In the genomic region with DNA sequence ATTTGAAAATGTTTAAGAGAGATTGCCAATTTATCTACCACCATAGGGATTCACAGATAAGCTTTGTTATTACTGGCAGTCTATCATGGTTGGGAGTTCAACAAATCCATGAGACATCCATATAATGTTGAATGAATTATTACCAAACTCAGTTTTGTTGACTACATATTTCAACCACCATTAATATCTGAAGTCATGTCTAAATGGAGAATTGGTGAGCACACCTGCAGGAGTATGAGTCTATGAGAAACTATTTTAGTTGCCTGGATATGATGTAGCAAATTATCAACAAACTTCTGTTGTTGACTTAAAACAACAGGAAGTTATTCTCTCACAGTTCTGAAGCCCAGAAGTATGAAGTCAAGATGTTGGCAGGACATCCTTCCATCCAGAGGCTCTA, we compare ENCODE assay signal across 30 cellular contexts.
"Had no signal": no experiment of that assay in that cellular context is flagged by ENCODE, and none has a peak within 500 bp of the region (broad histone marks: within the 10 kb centered on the region; RNA-seq: fewer than 3 reads in every experiment).

No MANE protein-coding gene starts in this region.

- H3K27ac ChIP-seq: left lung, lower lobe of right lung, ovary, prostate gland, stomach, testis, thyroid gland, transverse colon, upper lobe of right lung had no signal

- H3K4me3 ChIP-seq: left lung, lower lobe of right lung, mucosa of descending colon, ovary, prostate gland, skin epidermis, stomach, testis, thyroid gland, transverse colon, upper lobe of right lung had no signal

- H3K27ac Mint-ChIP-seq: memory B cell; naive thymus-derived CD4-positive, alpha-beta T cell; natural killer cell treated with Interleukin-12 subunit alpha and Interleukin-12 subunit beta and Interleukin-15 and Interleukin-18, amount 100 ng/mL, for 72 hours; stimulated activated naive B cell treated with anti-CD40 and anti-IgM and Interleukin-4, amounts not matched to agents 10 μg/mL and 1 μg/mL and 100 μg/mL, for 72 hours had no signal

- H3K4me3 Mint-ChIP-seq: memory B cell; naive thymus-derived CD4-positive, alpha-beta T cell; natural killer cell treated with Interleukin-12 subunit alpha and Interleukin-12 subunit beta and Interleukin-15 and Interleukin-18, amount 100 ng/mL, for 72 hours; stimulated activated naive B cell treated with anti-CD40 and anti-IgM and Interleukin-4, amounts not matched to agents 10 μg/mL and 1 μg/mL and 100 μg/mL, for 72 hours had no signal

- H3K4me1 Mint-ChIP-seq: memory B cell; naive thymus-derived CD4-positive, alpha-beta T cell; stimulated activated naive B cell treated with anti-CD40 and anti-IgM and Interleukin-4, amounts not matched to agents 10 μg/mL and 1 μg/mL and 100 μg/mL, for 72 hours had no signal

- H3K27me3 ChIP-seq: left lung, ovary, stomach, testis, thyroid gland, transverse colon, upper lobe of right lung had no signal

- H3K27me3 Mint-ChIP-seq: memory B cell; natural killer cell treated with Interleukin-12 subunit alpha and Interleukin-12 subunit beta and Interleukin-15 and Interleukin-18, amount 100 ng/mL, for 72 hours; stimulated activated naive B cell treated with anti-CD40 and anti-IgM and Interleukin-4, amounts not matched to agents 10 μg/mL and 1 μg/mL and 100 μg/mL, for 72 hours had no signal

- FAIRE-seq: islet of Langerhans, kidney, urothelium cell line had no signal

- ATAC-seq: left colon; left lung; mucosa of descending colon; naive thymus-derived CD4-positive, alpha-beta T cell; natural killer cell treated with Interleukin-12 subunit alpha and Interleukin-12 subunit beta and Interleukin-15 and Interleukin-18, amount 100 ng/mL, for 72 hours; right cardiac atrium; sciatic nerve; stimulated activated naive B cell treated with anti-CD40 and anti-IgM and Interleukin-4, amounts not matched to agents 10 μg/mL and 1 μg/mL and 100 μg/mL, for 72 hours; stimulated activated naive CD8-positive, alpha-beta T cell treated with anti-CD3 and anti-CD28 coated beads, Interleukin-15, Interleukin-2, amounts not matched to agents 100 U/mL and 50 U/mL, for 24 hours; upper lobe of right lung had no signal

- H3K9me3 ChIP-seq: lower lobe of right lung, mucosa of descending colon, ovary, prostate gland, stomach, testis, thyroid gland, transverse colon, upper lobe of right lung had no signal

- H3K4me1 ChIP-seq: left lung, lower lobe of right lung, prostate gland, testis, transverse colon, upper lobe of right lung had no signal

- H3K36me3 ChIP-seq: left lung, lower lobe of right lung, ovary, prostate gland, stomach, thyroid gland, transverse colon, upper lobe of right lung had no signal

- H3K36me3 Mint-ChIP-seq: memory B cell; naive thymus-derived CD4-positive, alpha-beta T cell; natural killer cell treated with Interleukin-12 subunit alpha and Interleukin-12 subunit beta and Interleukin-15 and Interleukin-18, amount 100 ng/mL, for 72 hours; stimulated activated naive B cell treated with anti-CD40 and anti-IgM and Interleukin-4, amounts not matched to agents 10 μg/mL and 1 μg/mL and 100 μg/mL, for 72 hours had no signal

- DNase-seq: hippocampal formation; kidney; left colon; left lung; lower lobe of right lung; midbrain; mucosa of descending colon; naive thymus-derived CD4-positive, alpha-beta T cell; ovary; posterior cingulate gyrus; retina; right cardiac atrium; stimulated activated CD4-positive, alpha-beta T cell treated with anti-CD3 and anti-CD28 coated beads, Interleukin-12 subunit alpha, Interleukin-12 subunit beta, amount 100 ng/mL, for 4 hours; stimulated activated CD4-positive, alpha-beta T cell treated with anti-CD3 and anti-CD28 coated beads, Interleukin-15, amount 100 ng/mL, for 24 hours; stimulated activated CD4-positive, alpha-beta T cell treated with anti-CD3 and anti-CD28 coated beads, Interleukin-2, amount 100 ng/mL, for 24 hours; stimulated activated CD4-positive, alpha-beta T cell treated with anti-CD3 and anti-CD28 coated beads, Interleukin-4, amount 100 ng/mL, for 1 hour; stimulated activated naive B cell treated with anti-CD40 and anti-IgM and Interleukin-4, amounts not matched to agents 10 μg/mL and 1 μg/mL and 100 μg/mL, for 72 hours; stimulated activated naive CD8-positive, alpha-beta T cell treated with anti-CD3 and anti-CD28 coated beads, Interleukin-15, Interleukin-2, amounts not matched to agents 100 U/mL and 50 U/mL, for 24 hours; stomach; testis; thyroid gland; transverse colon; upper lobe of right lung had no signal

- H3K9me3 Mint-ChIP-seq: memory B cell had no signal
